1 cellular context compared by ENCODE assay signal in the genomic region with DNA sequence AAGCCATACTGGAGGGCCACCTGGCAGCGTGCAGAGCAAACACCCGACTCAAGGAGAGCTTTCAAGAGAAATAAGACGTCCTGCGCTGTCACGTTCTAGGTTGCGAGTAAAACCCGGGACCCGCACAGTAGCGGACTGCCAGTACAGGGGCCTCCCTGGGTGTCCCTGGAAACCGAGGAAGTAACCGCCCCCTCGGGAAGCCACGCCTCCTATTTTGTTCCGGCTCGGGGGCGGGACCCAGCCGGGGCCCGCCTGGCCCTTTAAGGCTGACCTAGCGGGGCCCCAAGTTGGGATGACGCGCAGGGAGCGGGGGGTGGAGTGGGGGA.
A peak's percentile ranks its signal among the peaks of the same experiment; 100 is the strongest.
TF ChIP-seq lines count a peak whose summit lies in the region.

No MANE protein-coding gene starts in this region.

TF ChIP-seq in K562, 482 proteins besides CTCF, POLR2A, EP300 and RAD21:
- TF ChIP-seq EGR1 (conservative IDR thresholded peaks at IDR 0.05): peak; percentile 45; the same call in 1 of the 2 replicates
- TF ChIP-seq RUNX1 (IDR thresholded peaks at IDR 0.05; ENCODE audit: low read depth): no peak
- peak in 1 of 2 experiments; percentile 15; a peak in 1 of 4 replicates for TF ChIP-seq SIN3A (IDR thresholded peaks at IDR 0.05; ENCODE audit: borderline replicate concordance in 2 of 2, control insufficient read depth in 1 of 2, low read depth in 2 of 2, low read length in 2 of 2)
- TF ChIP-seq KDM4B (IDR thresholded peaks at IDR 0.05; ENCODE audit: borderline replicate concordance in 2 of 2, low read depth in 1 of 2): peak in 1 of 2 experiments; percentile 75; a peak in 1 of 4 replicates
- peak; percentile 36 for TF ChIP-seq CCNT2 (IDR thresholded peaks at IDR 0.05; ENCODE audit: borderline replicate concordance, extremely low read depth, insufficient read length, low read depth, low read length)
- TF ChIP-seq ZNF263 (CRISPR knock-in tag; IDR thresholded peaks at IDR 0.05; ENCODE audit: borderline replicate concordance): no peak
- peak; percentile 64 for TF ChIP-seq HMGN3 (IDR thresholded peaks at IDR 0.05; ENCODE audit: borderline replicate concordance, extremely low read depth, insufficient read length, low read depth, low read length)
- peak; percentile 55; the same call in 1 of the 2 replicates for TF ChIP-seq CREB1 (IDR thresholded peaks at IDR 0.05)
- peak; percentile 63 for TF ChIP-seq CREB1 (CRISPR knock-in tag; IDR thresholded peaks at IDR 0.05)
- TF ChIP-seq, protein P1, sequence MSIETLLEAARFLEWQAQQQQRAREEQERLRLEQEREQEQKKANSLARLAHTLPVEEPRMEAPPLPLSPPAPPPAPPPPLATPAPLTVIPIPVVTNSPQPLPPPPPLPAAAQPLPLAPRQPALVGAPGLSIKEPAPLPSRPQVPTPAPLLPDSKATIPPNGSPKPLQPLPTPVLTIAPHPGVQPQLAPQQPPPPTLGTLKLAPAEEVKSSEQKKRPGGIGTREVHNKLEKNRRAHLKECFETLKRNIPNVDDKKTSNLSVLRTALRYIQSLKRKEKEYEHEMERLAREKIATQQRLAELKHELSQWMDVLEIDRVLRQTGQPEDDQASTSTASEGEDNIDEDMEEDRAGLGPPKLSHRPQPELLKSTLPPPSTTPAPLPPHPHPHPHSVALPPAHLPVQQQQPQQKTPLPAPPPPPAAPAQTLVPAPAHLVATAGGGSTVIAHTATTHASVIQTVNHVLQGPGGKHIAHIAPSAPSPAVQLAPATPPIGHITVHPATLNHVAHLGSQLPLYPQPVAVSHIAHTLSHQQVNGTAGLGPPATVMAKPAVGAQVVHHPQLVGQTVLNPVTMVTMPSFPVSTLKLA (conservative IDR thresholded peaks at IDR 0.05): 0 out of 4 replicates have a peak, but pooled peaks of 1 of the 2 experiments have one; percentile 9
- peak; percentile 62 for TF ChIP-seq JUND (IDR thresholded peaks at IDR 0.05; ENCODE audit: borderline replicate concordance, low read depth, low read length)
- no peak for TF ChIP-seq JUND (tag; IDR thresholded peaks at IDR 0.05; ENCODE audit: borderline replicate concordance, low read depth, low read length)
- 0 out of 2 replicates have a peak, but pooled peaks have one; percentile 9 for TF ChIP-seq BHLHE40 (IDR thresholded peaks at IDR 0.05; ENCODE audit: low read length)
- TF ChIP-seq ESRRB (CRISPR knock-in tag; IDR thresholded peaks at IDR 0.05; ENCODE audit: borderline replicate concordance): no peak
- 0 out of 2 replicates have a peak, but pooled peaks have one; percentile 9 for TF ChIP-seq SP1 (CRISPR knock-in tag; IDR thresholded peaks at IDR 0.05)
- no peak for TF ChIP-seq HDGF (IDR thresholded peaks at IDR 0.05)
- TF ChIP-seq, protein P2, sequence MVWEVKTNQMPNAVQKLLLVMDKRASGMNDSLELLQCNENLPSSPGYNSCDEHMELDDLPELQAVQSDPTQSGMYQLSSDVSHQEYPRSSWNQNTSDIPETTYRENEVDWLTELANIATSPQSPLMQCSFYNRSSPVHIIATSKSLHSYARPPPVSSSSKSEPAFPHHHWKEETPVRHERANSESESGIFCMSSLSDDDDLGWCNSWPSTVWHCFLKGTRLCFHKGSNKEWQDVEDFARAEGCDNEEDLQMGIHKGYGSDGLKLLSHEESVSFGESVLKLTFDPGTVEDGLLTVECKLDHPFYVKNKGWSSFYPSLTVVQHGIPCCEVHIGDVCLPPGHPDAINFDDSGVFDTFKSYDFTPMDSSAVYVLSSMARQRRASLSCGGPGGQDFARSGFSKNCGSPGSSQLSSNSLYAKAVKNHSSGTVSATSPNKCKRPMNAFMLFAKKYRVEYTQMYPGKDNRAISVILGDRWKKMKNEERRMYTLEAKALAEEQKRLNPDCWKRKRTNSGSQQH (CRISPR knock-in tag; IDR thresholded peaks at IDR 0.05): no peak
- no peak for TF ChIP-seq PTRF (tag; IDR thresholded peaks at IDR 0.05)
- TF ChIP-seq, protein P3, sequence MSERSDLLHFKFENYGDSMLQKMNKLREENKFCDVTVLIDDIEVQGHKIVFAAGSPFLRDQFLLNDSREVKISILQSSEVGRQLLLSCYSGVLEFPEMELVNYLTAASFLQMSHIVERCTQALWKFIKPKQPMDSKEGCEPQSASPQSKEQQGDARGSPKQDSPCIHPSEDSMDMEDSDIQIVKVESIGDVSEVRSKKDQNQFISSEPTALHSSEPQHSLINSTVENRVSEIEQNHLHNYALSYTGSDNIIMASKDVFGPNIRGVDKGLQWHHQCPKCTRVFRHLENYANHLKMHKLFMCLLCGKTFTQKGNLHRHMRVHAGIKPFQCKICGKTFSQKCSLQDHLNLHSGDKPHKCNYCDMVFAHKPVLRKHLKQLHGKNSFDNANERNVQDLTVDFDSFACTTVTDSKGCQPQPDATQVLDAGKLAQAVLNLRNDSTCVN (CRISPR knock-in tag; IDR thresholded peaks at IDR 0.05): no peak
- no peak for TF ChIP-seq SMARCE1 (IDR thresholded peaks at IDR 0.05)
- TF ChIP-seq MTA3 (IDR thresholded peaks at IDR 0.05; ENCODE audit: borderline replicate concordance): no peak
- TF ChIP-seq ZNF253 (CRISPR knock-in tag; conservative IDR thresholded peaks at IDR 0.05): no peak
- no peak for TF ChIP-seq ERF (CRISPR knock-in tag; IDR thresholded peaks at IDR 0.05)
- TF ChIP-seq CREM (IDR thresholded peaks at IDR 0.05; ENCODE audit: low read depth): peak; percentile 84
- TF ChIP-seq TFAM (CRISPR knock-in tag; conservative IDR thresholded peaks at IDR 0.05): no peak
- TF ChIP-seq, protein P4, sequence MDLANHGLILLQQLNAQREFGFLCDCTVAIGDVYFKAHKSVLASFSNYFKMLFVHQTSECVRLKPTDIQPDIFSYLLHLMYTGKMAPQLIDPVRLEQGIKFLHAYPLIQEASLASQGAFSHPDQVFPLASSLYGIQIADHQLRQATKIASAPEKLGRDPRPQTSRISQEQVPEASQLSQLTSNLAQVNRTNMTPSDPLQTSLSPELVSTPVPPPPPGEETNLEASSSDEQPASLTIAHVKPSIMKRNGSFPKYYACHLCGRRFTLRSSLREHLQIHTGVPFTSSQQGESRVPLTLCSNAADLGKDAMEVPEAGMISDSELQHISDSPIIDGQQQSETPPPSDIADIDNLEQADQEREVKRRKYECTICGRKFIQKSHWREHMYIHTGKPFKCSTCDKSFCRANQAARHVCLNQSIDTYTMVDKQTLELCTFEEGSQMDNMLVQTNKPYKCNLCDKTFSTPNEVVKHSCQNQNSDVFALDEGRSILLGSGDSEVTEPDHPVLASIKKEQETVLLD (IDR thresholded peaks at IDR 0.05): no peak
- TF ChIP-seq FOSL1 (tag; conservative IDR thresholded peaks at IDR 0.05): peak; percentile 41; the same call in 1 of the 2 replicates
- TF ChIP-seq, protein P5, sequence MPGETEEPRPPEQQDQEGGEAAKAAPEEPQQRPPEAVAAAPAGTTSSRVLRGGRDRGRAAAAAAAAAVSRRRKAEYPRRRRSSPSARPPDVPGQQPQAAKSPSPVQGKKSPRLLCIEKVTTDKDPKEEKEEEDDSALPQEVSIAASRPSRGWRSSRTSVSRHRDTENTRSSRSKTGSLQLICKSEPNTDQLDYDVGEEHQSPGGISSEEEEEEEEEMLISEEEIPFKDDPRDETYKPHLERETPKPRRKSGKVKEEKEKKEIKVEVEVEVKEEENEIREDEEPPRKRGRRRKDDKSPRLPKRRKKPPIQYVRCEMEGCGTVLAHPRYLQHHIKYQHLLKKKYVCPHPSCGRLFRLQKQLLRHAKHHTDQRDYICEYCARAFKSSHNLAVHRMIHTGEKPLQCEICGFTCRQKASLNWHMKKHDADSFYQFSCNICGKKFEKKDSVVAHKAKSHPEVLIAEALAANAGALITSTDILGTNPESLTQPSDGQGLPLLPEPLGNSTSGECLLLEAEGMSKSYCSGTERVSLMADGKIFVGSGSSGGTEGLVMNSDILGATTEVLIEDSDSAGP (CRISPR knock-in tag; IDR thresholded peaks at IDR 0.05): peak; percentile 83
- no peak for TF ChIP-seq PPARD (CRISPR knock-in tag; IDR thresholded peaks at IDR 0.05)
- TF ChIP-seq, protein P6, sequence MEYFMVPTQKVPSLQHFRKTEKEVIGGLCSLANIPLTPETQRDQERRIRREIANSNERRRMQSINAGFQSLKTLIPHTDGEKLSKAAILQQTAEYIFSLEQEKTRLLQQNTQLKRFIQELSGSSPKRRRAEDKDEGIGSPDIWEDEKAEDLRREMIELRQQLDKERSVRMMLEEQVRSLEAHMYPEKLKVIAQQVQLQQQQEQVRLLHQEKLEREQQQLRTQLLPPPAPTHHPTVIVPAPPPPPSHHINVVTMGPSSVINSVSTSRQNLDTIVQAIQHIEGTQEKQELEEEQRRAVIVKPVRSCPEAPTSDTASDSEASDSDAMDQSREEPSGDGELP (CRISPR knock-in tag; IDR thresholded peaks at IDR 0.05; ENCODE audit: borderline replicate concordance): peak; percentile 20; the same call in 1 of the 2 replicates
- TF ChIP-seq ATF1 (CRISPR knock-in tag; IDR thresholded peaks at IDR 0.05): no peak
- TF ChIP-seq ATF1 (tag; IDR thresholded peaks at IDR 0.05): peak; percentile 23; the same call in 1 of the 2 replicates
- peak; percentile 74; the same call in 1 of the 2 replicates for TF ChIP-seq RFX1 (IDR thresholded peaks at IDR 0.05)
TF ChIP-seq in K562: peak in this region for 16.
